In genomic region chr15:63891079-63891762, GRCh38 we compare ENCODE assay signal across 8 cellular contexts. TPM values are rescaled to one million over a fixed set of nuclear protein-coding genes. Genes with fewer than 3 reads are reported as not detected.
A peak's percentile ranks its signal among the peaks of the same experiment; 100 is the strongest.
DNase-seq lines count a peak whose midpoint lies in the region; ATAC-seq and TF ChIP-seq lines count a peak whose summit lies in the region.

No MANE protein-coding gene starts in this region.

- no peak for TF ChIP-seq POLR2A in gastroesophageal sphincter (IDR thresholded peaks at IDR 0.05)

- no peak for TF ChIP-seq EP300 in gastroesophageal sphincter (IDR thresholded peaks at IDR 0.05)

- no peaks in the 10 kb centered on the region for H3K36me3 ChIP-seq in MG63
- no peaks in the 10 kb centered on the region for H3K36me3 ChIP-seq in gastroesophageal sphincter
- no peaks in the 10 kb centered on the region for H3K36me3 ChIP-seq in tibial artery

- H3K27ac ChIP-seq in gastroesophageal sphincter (no peak overlapping the region), tibial artery (no peak overlapping the region)

- no peaks in the 10 kb centered on the region for H3K27me3 ChIP-seq in MG63
- no peaks in the 10 kb centered on the region for H3K27me3 ChIP-seq in gastroesophageal sphincter
- no peaks in the 10 kb centered on the region for H3K27me3 ChIP-seq in tibial artery

- 43 to 73% methylated on average over 3 to 6 of the region's 8 CpGs for WGBS in gastroesophageal sphincter (ENCODE audit: low coverage in 1 of 2), 2 donors

- H3K4me1 ChIP-seq in gastroesophageal sphincter (peaks cover 0 to 15% (median 0%) of the 10 kb centered on the region in 3 donors), tibial artery (peaks cover 0 to 4% (median 0%) of the 10 kb centered on the region in 4 donors)

- H3K4me3 ChIP-seq in MG63 (no peak overlapping the region), gastroesophageal sphincter (no peak overlapping the region), tibial artery (no peak overlapping the region)

- no peak overlapping the region for H3K27ac Mint-ChIP-seq in osteocyte (ENCODE audit: unreplicated experiment)

- peaks cover 9% of the 10 kb centered on the region for H3K4me1 Mint-ChIP-seq in osteocyte (ENCODE audit: unreplicated experiment)

- no peak overlapping the region for H3K4me3 Mint-ChIP-seq in osteocyte (ENCODE audit: unreplicated experiment)

- intact Hi-C loops in tibial artery (cut with DNase I; ENCODE audit: low total_unique reads), result no loop called here

- H3K9me3 ChIP-seq in MG63 (no peaks in the 10 kb centered on the region), gastroesophageal sphincter (no peaks in the 10 kb centered on the region), tibial artery (no peaks in the 10 kb centered on the region)

- no peaks in the 10 kb centered on the region for H3K9me3 Mint-ChIP-seq in osteocyte (ENCODE audit: unreplicated experiment)

- peak; percentile 78 for DNase-seq in EL
- peak; percentile 61 for DNase-seq in MG63
- peak; percentile 39 for DNase-seq in SHP77 treated with DMSO at 0.1 percent for 48 hours (lab: John Stamatoyannopoulos, UW)
- peak; percentile 62 for DNase-seq in activated T-helper 9 cell treated with anti-CD3 and anti-CD28 coated beads, Interleukin-2, amount 50 U/mL, for 16 hours (ENCODE audit: low read depth)
- DNase-seq in osteocyte (ENCODE audit: extremely low spot score, unreplicated experiment), result peak; percentile 91
- DNase-seq in tibial artery, result peak; percentile 65 to 80

- no peaks in the 10 kb centered on the region for H3K27me3 Mint-ChIP-seq in osteocyte (ENCODE audit: unreplicated experiment)

- TF ChIP-seq CTCF in gastroesophageal sphincter (IDR thresholded peaks at IDR 0.05) (peak in 3 of 4 experiments; percentile 82 to 84 (median 82)), osteocyte (IDR thresholded peaks at IDR 0.05) (peak; percentile 82), tibial artery (IDR thresholded peaks at IDR 0.05) (peak; percentile 63 to 71)

- ATAC-seq in gastroesophageal sphincter (peak; percentile 70), HG03095 (IDR thresholded peaks at IDR 0.05; ENCODE audit: unreplicated experiment) (no peak)

- no peaks in the 10 kb centered on the region for H3K36me3 Mint-ChIP-seq in osteocyte (ENCODE audit: unreplicated experiment)

RNA-seq across cellular contexts. Expression of gene HERC1, which starts 57.5 kb away (rescaled TPM):
- total RNA-seq in MG63 (2014; rRNA removed; shearing (Covaris generic); ENCODE audit: low replicate concordance), result 46.9 and 60.1 TPM in 2 replicates
- total RNA-seq in gastroesophageal sphincter (100 to 1,000 TPM; 114 to 137 (median 125) TPM), osteocyte (93.3 and 100 TPM in 2 replicates)

Comparison
In these comparisons a context has a peak if more than half of its experiments do, and no peak if none do; other contexts are left out.
1. DNase-seq: peak in every context shown above with its lines; median percentile 91 in osteocyte; 78 in EL; 72 in tibial artery; 62 in activated T-helper 9 cell treated with anti-CD3 and anti-CD28 coated beads, Interleukin-2, amount 50 U/mL, for 16 hours; 61 in MG63; 39 in SHP77 treated with DMSO at 0.1 percent for 48 hours.